16 cellular contexts compared by ENCODE assay signal in genomic region chr2:73080321-73081131, GRCh38. TPM values are rescaled to one million over a fixed set of nuclear protein-coding genes. Genes with fewer than 3 reads are reported as not detected.
DNase-seq lines count a peak whose midpoint lies in the region; ATAC-seq, FAIRE-seq and TF ChIP-seq lines count a peak whose summit lies in the region.
"Had no signal": no experiment of that assay in that cellular context is flagged by ENCODE, and none has a peak within 500 bp of the region (broad histone marks: within the 10 kb centered on the region; RNA-seq: fewer than 3 reads in every experiment).

No MANE protein-coding gene starts in this region.

- POLR2A ChIA-PET in HEK293T (lab: Yijun Ruan, JAX) = interaction anchor here (1.1 kb wide), 1 partner anchor 9 kb away, joined by 5 read pairs; the partner anchor contains the start of gene SFXN5

- DNase-seq in NCI-H69 (lab: John Stamatoyannopoulos, UW) = peak; percentile 12
- peak; percentile 71 for DNase-seq in kidney
- DNase-seq in omental fat pad (ENCODE audit: low spot score) = no peak
- DNase-seq in DMS79 (lab: John Stamatoyannopoulos, UW) = no peak
- DNase-seq in HEK293T (ENCODE audit: extremely low spot score) = no peak
- DNase-seq in NCI-H1417 (lab: John Stamatoyannopoulos, UW) = no peak
- DNase-seq: CD8-positive, alpha-beta memory T cell; DMS79 treated with DMSO at 0.1 percent for 48 hours; GM23248; HFFc6; NCI-H1930; NCI-H446 had no signal

- H3K4me3 ChIP-seq in BLaER1 treated with 17β-estradiol and CSF1 and Interleukin-3, amounts not matched to agents 10 nM and 100 nM = peak overlapping the region in 1 of 10 experiments; percentile 8; a peak in 1 of 20 replicates
- peak overlapping the region; percentile 39 to 51 for H3K4me3 ChIP-seq in kidney (ENCODE audit: low read length in 2 of 2)
- H3K4me3 ChIP-seq: GM23248 had no signal

- H4K20me1 ChIP-seq in BLaER1 treated with 17β-estradiol and CSF1 and Interleukin-3, amounts not matched to agents 10 nM and 100 nM = peaks cover 19 to 98% (median 75%) of the 10 kb centered on the region in 11 experiments; a peak in 19 of 22 replicates

- no peaks in the 10 kb centered on the region for H3K9me3 ChIP-seq in BLaER1 treated with 17β-estradiol and CSF1 and Interleukin-3, amounts not matched to agents 10 nM and 100 nM (replicated peaks in 1 of 11)
- no peaks in the 10 kb centered on the region for H3K9me3 ChIP-seq in kidney (ENCODE audit: control insufficient read depth in 1 of 2, low read length in 2 of 2)

- peak; percentile 11 for ATAC-seq in omental fat pad (ENCODE audit: low FRiP score)
- ATAC-seq in GM21825 (IDR thresholded peaks at IDR 0.05; ENCODE audit: unreplicated experiment) = no peak

- H3K27me3 ChIP-seq in BLaER1 treated with 17β-estradiol and CSF1 and Interleukin-3, amounts not matched to agents 10 nM and 100 nM = no peaks in the 10 kb centered on the region

- TF ChIP-seq CTCF in kidney (IDR thresholded peaks at IDR 0.05; ENCODE audit: borderline replicate concordance, extremely low read depth, insufficient read depth) (no peak), omental fat pad (IDR thresholded peaks at IDR 0.05) (no peak)

- H3K9ac ChIP-seq in BLaER1 treated with 17β-estradiol and CSF1 and Interleukin-3, amounts not matched to agents 10 nM and 100 nM = peak overlapping the region in 10 of 11 experiments; percentile 14 to 52 (median 39); a peak in 15 of 22 replicates
- peak overlapping the region in 1 of 2 donors; percentile 56 for H3K9ac ChIP-seq in kidney (ENCODE audit: low read length in 2 of 2)
- H3K9ac ChIP-seq: GM23248 had no signal

- peak overlapping the region in 9 of 11 experiments; percentile 7 to 54 (median 34); a peak in 15 of 22 replicates for H3K27ac ChIP-seq in BLaER1 treated with 17β-estradiol and CSF1 and Interleukin-3, amounts not matched to agents 10 nM and 100 nM
- H3K27ac ChIP-seq in kidney (ENCODE audit: low read depth in 2 of 2, low read length in 2 of 2) = peak overlapping the region; percentile 29 to 32
- H3K27ac ChIP-seq: GM23248 had no signal

- CTCF ChIA-PET in HEK293T (lab: Yijun Ruan, JAX) = no interaction called here

- intact Hi-C loops in kidney (cut with DNase I) = no loop called here

- peaks cover 0 to 72% (median 12%) of the 10 kb centered on the region in 11 experiments; a peak in 12 of 22 replicates for H3K36me3 ChIP-seq in BLaER1 treated with 17β-estradiol and CSF1 and Interleukin-3, amounts not matched to agents 10 nM and 100 nM
- H3K36me3 ChIP-seq in kidney (ENCODE audit: control insufficient read depth in 1 of 2, insufficient read depth in 2 of 2, low read length in 2 of 2) = peaks cover 3 to 6% of the 10 kb centered on the region in 2 donors

- H3K4me2 ChIP-seq in BLaER1 treated with 17β-estradiol and CSF1 and Interleukin-3, amounts not matched to agents 10 nM and 100 nM = peak overlapping the region; percentile 68 to 89 (median 80)

- no peak for FAIRE-seq in kidney (lab: Jason Lieb, UNC)
- FAIRE-seq: D721Med, G401.6 had no signal

- H3K4me1 ChIP-seq in BLaER1 treated with 17β-estradiol and CSF1 and Interleukin-3, amounts not matched to agents 10 nM and 100 nM = peaks cover 20 to 88% (median 70%) of the 10 kb centered on the region in 10 experiments
- H3K4me1 ChIP-seq in kidney (ENCODE audit: control insufficient read depth in 1 of 2, insufficient read depth in 1 of 2, low read depth in 1 of 2, low read length in 2 of 2) = peaks cover 55 to 64% of the 10 kb centered on the region in 2 donors

TF ChIP-seq in HEK293T, 16 proteins besides CTCF, POLR2A, EP300 and RAD21:
- TF ChIP-seq CTBP1 (IDR thresholded peaks at IDR 0.05; ENCODE audit: borderline replicate concordance) = no peak
- TF ChIP-seq LEF1 (IDR thresholded peaks at IDR 0.05; ENCODE audit: borderline replicate concordance) = no peak
TF ChIP-seq in HEK293T: peak in this region for 0.

RNA-seq across cellular contexts. Expression of gene SFXN5, which starts 9.0 kb away (rescaled TPM):
- total RNA-seq in kidney (21.4 TPM), omental fat pad (10 to 100 TPM in 2 of 4 donors, 1 to 10 TPM in 2; 5.1 to 15.6 (median 9.4) TPM)
- polyA plus RNA-seq in kidney (ENCODE audit: insufficient read depth, low read depth, low replicate concordance) = 35.9 TPM

RNA-seq across cellular contexts. Expression of gene RAB11FIP5, which starts 32.2 kb away (rescaled TPM):
- total RNA-seq in kidney = 57.1 TPM
- polyA plus RNA-seq in kidney (ENCODE audit: insufficient read depth, low read depth, low replicate concordance) = 49.6 TPM
- total RNA-seq in omental fat pad = 10 to 100 TPM; 16.6 to 40.1 (median 20.7) TPM

Comparison
In these comparisons a context has a peak if more than half of its experiments do, and no peak if none do; other contexts are left out.
1. DNase-seq: peak in NCI-H69 (single experiment) and kidney (single experiment); none in omental fat pad (single experiment), DMS79 (single experiment), HEK293T (single experiment) and NCI-H1417 (0 of 3).